In genomic region chr22:35695202-35695601, GRCh38 we compare ENCODE assay signal across 23 cellular contexts. TPM values are rescaled to one million over a fixed set of nuclear protein-coding genes. Genes with fewer than 3 reads are reported as not detected.
DNase-seq lines count a peak whose midpoint lies in the region; ATAC-seq and TF ChIP-seq lines count a peak whose summit lies in the region.
"Had no signal": no experiment of that assay in that cellular context is flagged by ENCODE, and none has a peak within 500 bp of the region (broad histone marks: within the 10 kb centered on the region; RNA-seq: fewer than 3 reads in every experiment).

No MANE protein-coding gene starts in this region.

- H3K9me3 Mint-ChIP-seq in activated CD4-positive, alpha-beta T cell treated with anti-CD3 and anti-CD28 coated beads for 36 hours (ENCODE audit: low read depth): no peaks in the 10 kb centered on the region
- no peaks in the 10 kb centered on the region for H3K9me3 Mint-ChIP-seq in activated naive CD4-positive, alpha-beta T cell treated with anti-CD3 and anti-CD28 coated beads, Interleukin-2, amount 10 ng/mL, durations not matched to agents 7 days and 5 days
- H3K9me3 Mint-ChIP-seq in neural progenitor cell: no peaks in the 10 kb centered on the region
- H3K9me3 Mint-ChIP-seq: CD4-positive, alpha-beta T cell; CD8-positive, alpha-beta memory T cell; H9 had no signal

- peaks cover 23% of the 10 kb centered on the region for H3K27me3 ChIP-seq in neural progenitor cell
- H3K27me3 ChIP-seq: BE2C; BLaER1 treated with 17β-estradiol and CSF1 and Interleukin-3, amounts not matched to agents 10 nM and 100 nM had no signal

- no peak overlapping the region for H3K4me3 ChIP-seq in neural progenitor cell
- H3K4me3 ChIP-seq: A549; BLaER1 treated with 17β-estradiol and CSF1 and Interleukin-3, amounts not matched to agents 10 nM and 100 nM; GM23338 had no signal

- intact Hi-C loops in activated CD4-positive, alpha-beta T cell treated with anti-CD3 and anti-CD28 coated beads for 36 hours (cut with DNase I, micrococcal nuclease): no loop called here

- CTCF ChIA-PET in activated CD4-positive, alpha-beta T cell treated with anti-CD3 and anti-CD28 coated beads for 36 hours (lab: Charles Lee): no interaction called here
- CTCF ChIA-PET in activated naive CD4-positive, alpha-beta T cell treated with anti-CD3 and anti-CD28 coated beads, Interleukin-2, amount 10 ng/mL, durations not matched to agents 7 days and 5 days (lab: Charles Lee): no interaction called here

- no peak for ATAC-seq in activated CD4-positive, alpha-beta T cell treated with anti-CD3 and anti-CD28 coated beads for 36 hours
- ATAC-seq in HG03135 (IDR thresholded peaks at IDR 0.05; ENCODE audit: unreplicated experiment): no peak
- ATAC-seq: A549, GM23338, HCT116 had no signal

- H4K20me1 ChIP-seq in neural progenitor cell (ENCODE audit: low read depth): no peaks in the 10 kb centered on the region
- H4K20me1 ChIP-seq: BLaER1 treated with 17β-estradiol and CSF1 and Interleukin-3, amounts not matched to agents 10 nM and 100 nM had no signal

- peak; percentile 13 for DNase-seq in activated CD4-positive, alpha-beta T cell treated with anti-CD3 and anti-CD28 coated beads for 36 hours
- DNase-seq in activated CD4-positive, alpha-beta T cell treated with anti-CD3 and anti-CD28 coated beads for 48 hours: no peak
- no peak for DNase-seq in activated naive CD4-positive, alpha-beta T cell treated with anti-CD3 and anti-CD28 coated beads, Interleukin-2, amount 10 ng/mL, durations not matched to agents 7 days and 5 days
- no peak for DNase-seq in activated naive CD4-positive, alpha-beta T cell treated with Interleukin-2 at 50 U/mL for 16 hours
- DNase-seq in neural progenitor cell (ENCODE audit: low spot score): no peak
- DNase-seq: 8988T; ACHN; AML-193; BE2C; CD4-positive, alpha-beta T cell; CD8-positive, alpha-beta memory T cell; DMS 273 treated with DMSO at 0.1 percent for 48 hours; DMS79 treated with DMSO at 0.1 percent for 48 hours; GF-D8; H9 had no signal

- no peaks in the 10 kb centered on the region for H3K36me3 ChIP-seq in neural progenitor cell
- H3K36me3 ChIP-seq: BE2C; BLaER1 treated with 17β-estradiol and CSF1 and Interleukin-3, amounts not matched to agents 10 nM and 100 nM had no signal

- H3K79me2 ChIP-seq in neural progenitor cell (ENCODE audit: low read depth): no peaks in the 10 kb centered on the region

- H3K27ac ChIP-seq in neural progenitor cell: no peak overlapping the region
- H3K27ac ChIP-seq: A549; BLaER1 treated with 17β-estradiol and CSF1 and Interleukin-3, amounts not matched to agents 10 nM and 100 nM had no signal

- TF ChIP-seq CTCF in neural progenitor cell (IDR thresholded peaks at IDR 0.05): no peak

- POLR2A ChIA-PET in activated CD4-positive, alpha-beta T cell treated with anti-CD3 and anti-CD28 coated beads for 36 hours (lab: Charles Lee): no interaction called here

- H3K27me3 Mint-ChIP-seq in activated CD4-positive, alpha-beta T cell treated with anti-CD3 and anti-CD28 coated beads for 36 hours: peaks cover 4% of the 10 kb centered on the region
- H3K27me3 Mint-ChIP-seq in activated naive CD4-positive, alpha-beta T cell treated with anti-CD3 and anti-CD28 coated beads, Interleukin-2, amount 10 ng/mL, durations not matched to agents 7 days and 5 days: peaks cover 3% of the 10 kb centered on the region
- peaks cover 7% of the 10 kb centered on the region for H3K27me3 Mint-ChIP-seq in neural progenitor cell (ENCODE audit: insufficient read depth, low read depth)

- H3K36me3 Mint-ChIP-seq in activated CD4-positive, alpha-beta T cell treated with anti-CD3 and anti-CD28 coated beads for 36 hours (ENCODE audit: low read depth): no peaks in the 10 kb centered on the region
- no peaks in the 10 kb centered on the region for H3K36me3 Mint-ChIP-seq in activated naive CD4-positive, alpha-beta T cell treated with anti-CD3 and anti-CD28 coated beads, Interleukin-2, amount 10 ng/mL, durations not matched to agents 7 days and 5 days
- H3K36me3 Mint-ChIP-seq in neural progenitor cell: no peaks in the 10 kb centered on the region
- H3K36me3 Mint-ChIP-seq: CD14-positive monocyte; CD8-positive, alpha-beta memory T cell had no signal

- H3K4me1 Mint-ChIP-seq in activated CD4-positive, alpha-beta T cell treated with anti-CD3 and anti-CD28 coated beads for 36 hours: no peaks in the 10 kb centered on the region
- H3K4me1 Mint-ChIP-seq in activated naive CD4-positive, alpha-beta T cell treated with anti-CD3 and anti-CD28 coated beads, Interleukin-2, amount 10 ng/mL, durations not matched to agents 7 days and 5 days: no peaks in the 10 kb centered on the region
- no peaks in the 10 kb centered on the region for H3K4me1 Mint-ChIP-seq in neural progenitor cell
- H3K4me1 Mint-ChIP-seq: CD14-positive monocyte; CD8-positive, alpha-beta memory T cell; GM23338; H9 had no signal

- no peak overlapping the region for H3K4me2 ChIP-seq in neural progenitor cell
- H3K4me2 ChIP-seq: A549; BLaER1 treated with 17β-estradiol and CSF1 and Interleukin-3, amounts not matched to agents 10 nM and 100 nM; GM23338 had no signal

- no peak overlapping the region for H3K4me3 Mint-ChIP-seq in activated CD4-positive, alpha-beta T cell treated with anti-CD3 and anti-CD28 coated beads for 36 hours
- H3K4me3 Mint-ChIP-seq in activated naive CD4-positive, alpha-beta T cell treated with anti-CD3 and anti-CD28 coated beads, Interleukin-2, amount 10 ng/mL, durations not matched to agents 7 days and 5 days: no peak overlapping the region
- peak overlapping the region; percentile 31 for H3K4me3 Mint-ChIP-seq in neural progenitor cell
- H3K4me3 Mint-ChIP-seq: CD14-positive monocyte; CD4-positive, alpha-beta T cell; CD8-positive, alpha-beta memory T cell; GM23338; H9 had no signal

- no peak overlapping the region for H3K27ac Mint-ChIP-seq in activated CD4-positive, alpha-beta T cell treated with anti-CD3 and anti-CD28 coated beads for 36 hours
- H3K27ac Mint-ChIP-seq in activated naive CD4-positive, alpha-beta T cell treated with anti-CD3 and anti-CD28 coated beads, Interleukin-2, amount 10 ng/mL, durations not matched to agents 7 days and 5 days: peak overlapping the region; percentile 64
- no peak overlapping the region for H3K27ac Mint-ChIP-seq in neural progenitor cell
- H3K27ac Mint-ChIP-seq: CD14-positive monocyte; CD4-positive, alpha-beta T cell; GM23338; H9 had no signal

- no peak overlapping the region for H3K9ac ChIP-seq in neural progenitor cell
- H3K9ac ChIP-seq: BLaER1 treated with 17β-estradiol and CSF1 and Interleukin-3, amounts not matched to agents 10 nM and 100 nM had no signal

- H3K9me3 ChIP-seq in neural progenitor cell (ENCODE audit: low read depth): no peaks in the 10 kb centered on the region
- H3K9me3 ChIP-seq: A549, BE2C had no signal

- H3K4me1 ChIP-seq in neural progenitor cell: no peaks in the 10 kb centered on the region
- H3K4me1 ChIP-seq: A549, BE2C had no signal

- no peak overlapping the region for H2AFZ ChIP-seq in neural progenitor cell (replicated peaks)
- H2AFZ ChIP-seq: GM23338 had no signal

- H3F3A ChIP-seq in neural progenitor cell (ENCODE audit: low read depth): no peaks in the 10 kb centered on the region

RNA-seq across cellular contexts. Expression of gene APOL5, which starts 22.5 kb away (rescaled TPM):
- total RNA-seq in activated CD4-positive, alpha-beta T cell treated with anti-CD3 and anti-CD28 coated beads for 36 hours: not detected
- total RNA-seq in neural progenitor cell (ENCODE audit: low replicate concordance): not detected in 2 replicates
- total RNA-seq: CD4-positive, alpha-beta T cell; CD8-positive, alpha-beta memory T cell; G401; GM23338; H4; H9 had no signal

RNA-seq across cellular contexts. Expression of gene APOL6, which starts 47.0 kb away (rescaled TPM):
- 10 to 100 TPM; 34.3 to 35.5 TPM for total RNA-seq in activated CD4-positive, alpha-beta T cell treated with anti-CD3 and anti-CD28 coated beads for 36 hours
- total RNA-seq in neural progenitor cell (ENCODE audit: low replicate concordance): 0.03 TPM in 1 of 2 replicates, not detected in the other

Comparison
In these comparisons a context has a peak if more than half of its experiments do, and no peak if none do; other contexts are left out.
1. RNA of gene APOL6, which starts 47.0 kb away (total RNA-seq): 34.3 to 35.5 TPM in activated CD4-positive, alpha-beta T cell treated with anti-CD3 and anti-CD28 coated beads for 36 hours; 0.03 TPM in neural progenitor cell; every median in the first group is over 10 times any median in the second.